ENCODE assay signal across 12 cellular contexts in genomic region chr17:58101898-58102297, GRCh38. TPM values are rescaled to one million over a fixed set of nuclear protein-coding genes. Genes with fewer than 3 reads are reported as not detected.
"Had no signal": no experiment of that assay in that cellular context is flagged by ENCODE, and none has a peak within 500 bp of the region (broad histone marks: within the 10 kb centered on the region; RNA-seq: fewer than 3 reads in every experiment).

No MANE protein-coding gene starts in this region.

RNA-seq across cellular contexts. Expression of gene OR4D1, which starts 46.3 kb away (rescaled TPM):
- total RNA-seq: omental fat pad, pancreas, posterior vena cava, pulmonary artery endothelial cell, right atrium auricular region, sciatic nerve, smooth muscle cell, suprapubic skin, transverse colon, upper lobe of left lung, ureter, uterus had no signal
- polyA plus RNA-seq: pancreas, smooth muscle cell had no signal
